15 cellular contexts compared by ENCODE assay signal in the genomic region with DNA sequence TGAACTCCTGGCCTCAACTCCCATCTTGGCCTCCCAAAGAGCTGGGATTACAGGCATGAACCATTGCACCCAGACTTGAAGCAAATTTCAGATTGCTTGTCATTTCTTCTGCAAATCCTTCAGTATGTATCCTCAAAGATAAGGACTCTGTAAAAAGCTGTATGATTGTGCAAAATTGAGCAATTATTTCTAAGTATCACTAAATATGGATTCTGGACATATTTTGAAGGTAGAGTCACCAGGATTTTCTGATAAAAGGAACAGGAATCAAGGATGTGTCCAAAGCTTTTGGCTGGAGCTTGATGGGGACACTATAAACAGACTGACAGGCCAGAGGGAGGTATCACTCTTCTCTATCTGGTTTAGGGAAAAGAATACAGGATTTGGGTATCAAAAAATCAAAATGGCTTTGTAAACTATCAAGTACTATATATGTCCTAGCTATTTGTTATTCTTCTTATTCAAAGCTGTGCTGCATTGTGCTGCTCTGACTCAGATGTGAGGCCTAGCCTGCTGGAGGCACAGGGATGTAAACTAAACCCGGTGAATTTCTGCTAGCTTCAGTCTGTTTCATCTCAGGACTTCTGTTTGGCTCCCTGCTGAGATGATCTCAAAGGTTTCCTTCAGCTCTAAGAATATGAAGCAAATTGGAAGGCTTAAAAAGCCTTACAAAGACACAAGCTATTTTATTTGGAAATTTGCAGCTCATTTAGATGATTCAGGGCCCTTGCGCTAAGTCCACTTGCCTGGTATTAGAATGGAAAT. TPM values are rescaled to one million over a fixed set of nuclear protein-coding genes. Genes with fewer than 3 reads are reported as not detected.
DNase-seq lines count a peak whose midpoint lies in the region; ATAC-seq, FAIRE-seq and TF ChIP-seq lines count a peak whose summit lies in the region.
"Had no signal": no experiment of that assay in that cellular context is flagged by ENCODE, and none has a peak within 500 bp of the region (broad histone marks: within the 10 kb centered on the region; RNA-seq: fewer than 3 reads in every experiment).

No MANE protein-coding gene starts in this region.

- ATAC-seq in A549: peak in 1 of 2 experiments; percentile 9; a peak in 2 of 6 replicates

- TF ChIP-seq CTCF in A549 (IDR thresholded peaks at IDR 0.05): no peak
- TF ChIP-seq CTCF in fibroblast of villous mesenchyme (IDR thresholded peaks at IDR 0.05; ENCODE audit: insufficient read depth, low read depth, low read length): no peak

- CTCF ChIA-PET in A549 (lab: Yijun Ruan, JAX): interaction anchor here (1.1 to 2.3 kb wide), 5 partner anchors 8 to 250 kb away, joined by 3 to 14 read pairs (median 7); a partner anchor contains a TSS

- WGBS in A549 (ENCODE audit: missing lambda C conversion rate): 62% methylated on average over 2 of the region's 2 CpGs

- peak overlapping the region; percentile 100 for H3K4me2 ChIP-seq in A549

- no peak for DNase-seq in A549 (ENCODE audit: low read depth in 1 of 2, low spot score in 1 of 2)
- no peak for DNase-seq in H54 (ENCODE audit: insufficient read length, low spot score)
- peak; percentile 83 for DNase-seq in amniotic epithelial cell (ENCODE audit: low read depth)
- peak; percentile 76 for DNase-seq in fibroblast of villous mesenchyme (ENCODE audit: low read depth)
- DNase-seq in iPS-NIHi7 (ENCODE audit: extremely low spot score): no peak
- no peak for DNase-seq in KG1 (lab: John Stamatoyannopoulos, UW)
- DNase-seq in occipital lobe (lab: John Stamatoyannopoulos, UW): no peak
- DNase-seq in putamen (ENCODE audit: low spot score): no peak
- DNase-seq: activated CD4-positive, alpha-beta T cell treated with anti-CD3 and anti-CD28 coated beads, Interleukin-2, amount 50 U/mL, for 48 hours; NCI-H1436; small intestine; uterus had no signal

- H3K4me3 ChIP-seq in A549 (no peak overlapping the region), fibroblast of villous mesenchyme (ENCODE audit: low read depth, low read length) (no peak overlapping the region)
- H3K4me3 ChIP-seq: uterus had no signal

- TF ChIP-seq EP300 in A549 (IDR thresholded peaks at IDR 0.05): no peak

- POLR2A ChIA-PET in A549 (lab: Yijun Ruan, JAX): interaction anchor here (1.4 kb wide), 1 partner anchor 8 kb away, joined by 12 read pairs; a partner anchor contains a TSS

- no peak for TF ChIP-seq POLR2A in A549 (IDR thresholded peaks at IDR 0.05; ENCODE audit: low read length)
- no peak for TF ChIP-seq POLR2A in H54 (IDR thresholded peaks at IDR 0.05; ENCODE audit: low read depth, low read length)

- H3K9me3 ChIP-seq in A549: no peaks in the 10 kb centered on the region
- H3K9me3 ChIP-seq: uterus had no signal

- FAIRE-seq in A549 (lab: Jason Lieb, UNC) (peak; percentile 96), H54 (lab: Jason Lieb, UNC) (peak; percentile 55)
- FAIRE-seq: small intestine had no signal

- H3K27ac ChIP-seq in A549: peak overlapping the region in 1 of 2 experiments; percentile 76; a peak in 4 of 6 replicates
- H3K27ac ChIP-seq: C4-2B, uterus had no signal

- H3K4me1 ChIP-seq in A549: peaks cover 54% of the 10 kb centered on the region
- H3K4me1 ChIP-seq: uterus had no signal

- no peak for TF ChIP-seq RAD21 in A549 (conservative IDR thresholded peaks at IDR 0.05 in 1 of 2, IDR thresholded peaks at IDR 0.05 in 1 of 2)

TF ChIP-seq in A549, 52 proteins besides CTCF, POLR2A, EP300 and RAD21:
- TF ChIP-seq HOXB5 (CRISPR knock-in tag; IDR thresholded peaks at IDR 0.05) (no peak), RFX5 (IDR thresholded peaks at IDR 0.05) (no peak), KDM5A (IDR thresholded peaks at IDR 0.05) (no peak), MAZ (IDR thresholded peaks at IDR 0.05; ENCODE audit: borderline replicate concordance, low read depth, low read length) (no peak), SMC3 (IDR thresholded peaks at IDR 0.05) (no peak), CEBPB (IDR thresholded peaks at IDR 0.05) (no peak; a peak in 1 of 4 replicates), FOXS1 (CRISPR knock-in tag; IDR thresholded peaks at IDR 0.05) (no peak), HOXB13 (CRISPR knock-in tag; IDR thresholded peaks at IDR 0.05; ENCODE audit: low read depth) (no peak), EHF (CRISPR knock-in tag; IDR thresholded peaks at IDR 0.05) (no peak), FOSB (CRISPR knock-in tag; IDR thresholded peaks at IDR 0.05) (no peak), POLR2AphosphoS2 (conservative IDR thresholded peaks at IDR 0.05; ENCODE audit: low read length) (no peak), JUNB (IDR thresholded peaks at IDR 0.05) (no peak), MAFK (IDR thresholded peaks at IDR 0.05; ENCODE audit: partially characterized antibody) (no peak), ZSCAN20 (CRISPR knock-in tag; IDR thresholded peaks at IDR 0.05) (no peak), FOSL2 (IDR thresholded peaks at IDR 0.05) (no peak), FOSL2 (CRISPR knock-in tag; IDR thresholded peaks at IDR 0.05) (no peak), PHF8 (IDR thresholded peaks at IDR 0.05; ENCODE audit: borderline replicate concordance, low read depth) (no peak), CBX2 (IDR thresholded peaks at IDR 0.05; ENCODE audit: borderline replicate concordance, low read depth) (no peak)
- TF ChIP-seq, protein P1, sequence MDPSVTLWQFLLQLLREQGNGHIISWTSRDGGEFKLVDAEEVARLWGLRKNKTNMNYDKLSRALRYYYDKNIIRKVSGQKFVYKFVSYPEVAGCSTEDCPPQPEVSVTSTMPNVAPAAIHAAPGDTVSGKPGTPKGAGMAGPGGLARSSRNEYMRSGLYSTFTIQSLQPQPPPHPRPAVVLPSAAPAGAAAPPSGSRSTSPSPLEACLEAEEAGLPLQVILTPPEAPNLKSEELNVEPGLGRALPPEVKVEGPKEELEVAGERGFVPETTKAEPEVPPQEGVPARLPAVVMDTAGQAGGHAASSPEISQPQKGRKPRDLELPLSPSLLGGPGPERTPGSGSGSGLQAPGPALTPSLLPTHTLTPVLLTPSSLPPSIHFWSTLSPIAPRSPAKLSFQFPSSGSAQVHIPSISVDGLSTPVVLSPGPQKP (IDR thresholded peaks at IDR 0.05; ENCODE audit: low read depth, low read length): no peak
- TF ChIP-seq, protein P2, sequence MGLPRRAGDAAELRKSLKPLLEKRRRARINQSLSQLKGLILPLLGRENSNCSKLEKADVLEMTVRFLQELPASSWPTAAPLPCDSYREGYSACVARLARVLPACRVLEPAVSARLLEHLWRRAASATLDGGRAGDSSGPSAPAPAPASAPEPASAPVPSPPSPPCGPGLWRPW (IDR thresholded peaks at IDR 0.05): no peak

RNA-seq across cellular contexts. Expression of a gene that starts 8.3 kb away (rescaled TPM):
- polyA plus RNA-seq in A549 (2011; rRNA removed): 1,768 and 2,104 TPM in 2 replicates
- polyA plus RNA-seq in A549 (2012; cell fraction: cytosol; rRNA removed): 1,651 and 1,698 TPM in 2 replicates
- polyA plus RNA-seq in A549 (2012; cell fraction: nucleus; rRNA removed): 457 and 491 TPM in 2 replicates
- 1,795 to 1,877 TPM (median 1,866 TPM) in 3 replicates for polyA plus RNA-seq in A549 (2017; fragmentation: RNase III; extraction: RNeasy Plus Mini Kit Qiagen cat#74134 plus additional on column Dnase treatment)
- polyA minus RNA-seq in A549 (2011; rRNA and poly(A)+ RNA removed): 666 and 802 TPM in 2 replicates
- total RNA-seq in fibroblast of villous mesenchyme: 744 and 806 TPM in 2 replicates
- 1,323 TPM for total RNA-seq in occipital lobe

RNA-seq across cellular contexts. Expression of a gene that starts 30.0 kb away (rescaled TPM):
- polyA plus RNA-seq in A549 (2011; rRNA removed) (7.6 and 10.4 TPM in 2 replicates), A549 (2017; fragmentation: RNase III; extraction: RNeasy Plus Mini Kit Qiagen cat#74134 plus additional on column Dnase treatment) (12.1 to 14.2 TPM (median 13.5 TPM) in 3 replicates)
- polyA plus RNA-seq in A549 (2012; cell fraction: cytosol; rRNA removed): 3.0 TPM in 2 replicates
- polyA plus RNA-seq in A549 (2012; cell fraction: nucleus; rRNA removed): 1.9 and 2.2 TPM in 2 replicates
- 4.7 and 4.9 TPM in 2 replicates for polyA minus RNA-seq in A549 (2011; rRNA and poly(A)+ RNA removed)
- total RNA-seq in fibroblast of villous mesenchyme (2.3 and 5.6 TPM in 2 replicates), occipital lobe (0.62 TPM)

RNA-seq across cellular contexts. Expression of a gene that starts 36.9 kb away (rescaled TPM):
- 0.43 and 0.61 TPM in 2 replicates for polyA plus RNA-seq in A549 (2011; rRNA removed)
- 0.65 and 0.79 TPM in 2 replicates for polyA plus RNA-seq in A549 (2012; cell fraction: cytosol; rRNA removed)
- 0.47 and 0.56 TPM in 2 replicates for polyA plus RNA-seq in A549 (2012; cell fraction: nucleus; rRNA removed)
- 0.26 to 0.43 TPM (median 0.30 TPM) in 3 replicates for polyA plus RNA-seq in A549 (2017; fragmentation: RNase III; extraction: RNeasy Plus Mini Kit Qiagen cat#74134 plus additional on column Dnase treatment)
- 0.97 TPM in 1 of 2 replicates, not detected in the other for polyA minus RNA-seq in A549 (2011; rRNA and poly(A)+ RNA removed)
- not detected in 2 replicates for total RNA-seq in fibroblast of villous mesenchyme
- 3.0 TPM for total RNA-seq in occipital lobe
- total RNA-seq: epithelial cell of proximal tubule, mucosa of gallbladder had no signal

Comparison
In these comparisons a context has a peak if more than half of its experiments do, and no peak if none do; other contexts are left out.
1. DNase-seq: peak in amniotic epithelial cell (single experiment) and fibroblast of villous mesenchyme (single experiment); none in A549 (0 of 2), H54 (single experiment), iPS-NIHi7 (single experiment), KG1 (single experiment), occipital lobe (single experiment) and putamen (single experiment).